ENCODE assay signal across 8 cellular contexts in genomic region chr2:27379383-27379839, GRCh38. TPM values are rescaled to one million over a fixed set of nuclear protein-coding genes. Genes with fewer than 3 reads are reported as not detected.
DNase-seq lines count a peak whose midpoint lies in the region; ATAC-seq and TF ChIP-seq lines count a peak whose summit lies in the region.

No MANE protein-coding gene starts in this region.

- H3K27ac ChIP-seq in RWPE2 (ENCODE audit: poor library complexity, severe bottlenecking) (peak overlapping the region; percentile 71), esophagus muscularis mucosa (replicated peaks in 1 of 4) (peak overlapping the region; percentile 85 to 93 (median 88))

- H3K27me3 ChIP-seq in RWPE2 (ENCODE audit: insufficient read depth, poor library complexity, severe bottlenecking), result no peaks in the 10 kb centered on the region
- H3K27me3 ChIP-seq in esophagus muscularis mucosa, result no peaks in the 10 kb centered on the region

- TF ChIP-seq EP300 in esophagus muscularis mucosa (IDR thresholded peaks at IDR 0.05), result no peak

- no peaks in the 10 kb centered on the region for H3K9me3 ChIP-seq in RWPE2 (ENCODE audit: severe bottlenecking)
- H3K9me3 ChIP-seq in esophagus muscularis mucosa, result no peaks in the 10 kb centered on the region

- H3K4me1 ChIP-seq in RWPE2 (ENCODE audit: insufficient read depth, poor library complexity, severe bottlenecking) (peaks cover 10% of the 10 kb centered on the region), esophagus muscularis mucosa (peaks cover 19 to 45% (median 28%) of the 10 kb centered on the region in 4 donors)

- H3K36me3 ChIP-seq in RWPE2 (ENCODE audit: low read depth) (peaks cover 81% of the 10 kb centered on the region), esophagus muscularis mucosa (peaks cover 39 to 75% (median 73%) of the 10 kb centered on the region in 4 donors)

- DNase-seq in GM12865 (ENCODE audit: low read depth), result no peak
- DNase-seq in RWPE2 (ENCODE audit: low spot score), result no peak
- DNase-seq in esophagus muscularis mucosa (ENCODE audit: extremely low spot score), result no peak
- no peak for DNase-seq in retinal pigment epithelial cell (ENCODE audit: low read depth)
- no peak for DNase-seq in GM20000 (ENCODE audit: low spot score)
- no peak for DNase-seq in midbrain (lab: John Stamatoyannopoulos, UW)
- no peak for DNase-seq in HCEC 1CT
- no peak for DNase-seq in NCI-H1930 (lab: John Stamatoyannopoulos, UW)

- peak overlapping the region; percentile 56 for H3K4me3 ChIP-seq in GM12865 (ENCODE audit: low read depth, low read length)
- H3K4me3 ChIP-seq in RWPE2 (ENCODE audit: severe bottlenecking), result peak overlapping the region; percentile 86
- H3K4me3 ChIP-seq in esophagus muscularis mucosa, result peak overlapping the region; percentile 69 to 92 (median 77)
- H3K4me3 ChIP-seq in retinal pigment epithelial cell (ENCODE audit: low read length), result peak overlapping the region; percentile 82

- no peak for TF ChIP-seq CTCF in GM12865 (IDR thresholded peaks at IDR 0.05; ENCODE audit: insufficient read depth, low read depth, low read length, missing control alignments)
- no peak for TF ChIP-seq CTCF in RWPE2 (IDR thresholded peaks at IDR 0.05; ENCODE audit: poor library complexity, severe bottlenecking)
- TF ChIP-seq CTCF in esophagus muscularis mucosa (IDR thresholded peaks at IDR 0.05), result no peak
- TF ChIP-seq CTCF in retinal pigment epithelial cell (conservative IDR thresholded peaks at IDR 0.05; ENCODE audit: low read depth, low read length), result no peak
- TF ChIP-seq CTCF in GM20000 (IDR thresholded peaks at IDR 0.05; ENCODE audit: extremely low read depth, missing control alignments), result no peak

- no peak for TF ChIP-seq POLR2A in esophagus muscularis mucosa (IDR thresholded peaks at IDR 0.05; ENCODE audit: low read depth)

- WGBS in esophagus muscularis mucosa, result 81% methylated on average over 2 of the region's 2 CpGs

- no peak for ATAC-seq in RWPE2 (ENCODE audit: low read depth)

- intact Hi-C loops in esophagus muscularis mucosa (cut with DNase I), result loop anchor here (10.0 kb wide), 1 partner anchor 165 kb away; the partner anchor contains the start of genes ATRAID, CAD and SLC5A6

RNA-seq across cellular contexts. Expression of gene ZNF513, which starts 1.1 kb away (rescaled TPM):
- total RNA-seq in esophagus muscularis mucosa, result 10 to 100 TPM in 3 of 4 donors, 1 to 10 TPM in 1; 8.3 to 14.5 (median 11.4) TPM

RNA-seq across cellular contexts. Expression of gene SNX17, which starts 9.0 kb away (rescaled TPM):
- 100 to 1,000 TPM in 3 of 4 donors, 10 to 100 TPM in 1; 84.7 to 151 (median 124) TPM for total RNA-seq in esophagus muscularis mucosa

RNA-seq across cellular contexts. Expression of gene EIF2B4, which starts 9.3 kb away (rescaled TPM):
- 10 to 100 TPM; 39.0 to 50.1 (median 44.9) TPM for total RNA-seq in esophagus muscularis mucosa

RNA-seq across cellular contexts. Expression of gene GTF3C2, which starts 22.8 kb away (rescaled TPM):
- 10 to 100 TPM; 27.5 to 44.3 (median 31.6) TPM for total RNA-seq in esophagus muscularis mucosa

RNA-seq across cellular contexts. Expression of gene PPM1G, which starts 30.0 kb away (rescaled TPM):
- 10 to 100 TPM; 46.1 to 71.8 (median 62.7) TPM for total RNA-seq in esophagus muscularis mucosa
